22 cellular contexts compared by ENCODE assay signal in genomic region chr18:62509779-62510178, GRCh38.
"Had no signal": no experiment of that assay in that cellular context is flagged by ENCODE, and none has a peak within 500 bp of the region (broad histone marks: within the 10 kb centered on the region; RNA-seq: fewer than 3 reads in every experiment).

No MANE protein-coding gene starts in this region.

- H3K27me3 ChIP-seq: MG63, SJSA1 had no signal

- DNase-seq: IMR-90, Karpas-422, KG1, MG63, NCI-H1092, NCI-H1105 treated with DMSO at 0.1 percent for 48 hours, NCI-H1417 treated with DMSO at 0.1 percent for 48 hours, NCI-H146, NCI-H1694 treated with DMSO at 0.1 percent for 48 hours, NCI-H1930, NCI-H2081, NCI-H2107, NCI-H2227 treated with DMSO at 0.1 percent for 48 hours, NCI-H524 treated with DMSO at 0.1 percent for 48 hours, NCI-H69, NCI-H774, Right ventricle myocardium superior, RPMI8226, SIG-M5 had no signal

- FAIRE-seq: RCC 7860 had no signal

- H3K27ac ChIP-seq: SJSA1, SK-N-MC had no signal

- H3K4me3 ChIP-seq: MG63, SJSA1, SK-N-MC had no signal

- H3K9me3 ChIP-seq: SJSA1 had no signal

- H3K36me3 ChIP-seq: MG63, SJSA1 had no signal
